ENCODE assay signal across 1 cellular context in genomic region chr13:111584101-111584500, GRCh38.
TF ChIP-seq lines count a peak whose summit lies in the region.

No MANE protein-coding gene starts in this region.

TF ChIP-seq in K562, 482 proteins besides CTCF, POLR2A, EP300 and RAD21 (continued from another document):
- TF ChIP-seq, protein P1, sequence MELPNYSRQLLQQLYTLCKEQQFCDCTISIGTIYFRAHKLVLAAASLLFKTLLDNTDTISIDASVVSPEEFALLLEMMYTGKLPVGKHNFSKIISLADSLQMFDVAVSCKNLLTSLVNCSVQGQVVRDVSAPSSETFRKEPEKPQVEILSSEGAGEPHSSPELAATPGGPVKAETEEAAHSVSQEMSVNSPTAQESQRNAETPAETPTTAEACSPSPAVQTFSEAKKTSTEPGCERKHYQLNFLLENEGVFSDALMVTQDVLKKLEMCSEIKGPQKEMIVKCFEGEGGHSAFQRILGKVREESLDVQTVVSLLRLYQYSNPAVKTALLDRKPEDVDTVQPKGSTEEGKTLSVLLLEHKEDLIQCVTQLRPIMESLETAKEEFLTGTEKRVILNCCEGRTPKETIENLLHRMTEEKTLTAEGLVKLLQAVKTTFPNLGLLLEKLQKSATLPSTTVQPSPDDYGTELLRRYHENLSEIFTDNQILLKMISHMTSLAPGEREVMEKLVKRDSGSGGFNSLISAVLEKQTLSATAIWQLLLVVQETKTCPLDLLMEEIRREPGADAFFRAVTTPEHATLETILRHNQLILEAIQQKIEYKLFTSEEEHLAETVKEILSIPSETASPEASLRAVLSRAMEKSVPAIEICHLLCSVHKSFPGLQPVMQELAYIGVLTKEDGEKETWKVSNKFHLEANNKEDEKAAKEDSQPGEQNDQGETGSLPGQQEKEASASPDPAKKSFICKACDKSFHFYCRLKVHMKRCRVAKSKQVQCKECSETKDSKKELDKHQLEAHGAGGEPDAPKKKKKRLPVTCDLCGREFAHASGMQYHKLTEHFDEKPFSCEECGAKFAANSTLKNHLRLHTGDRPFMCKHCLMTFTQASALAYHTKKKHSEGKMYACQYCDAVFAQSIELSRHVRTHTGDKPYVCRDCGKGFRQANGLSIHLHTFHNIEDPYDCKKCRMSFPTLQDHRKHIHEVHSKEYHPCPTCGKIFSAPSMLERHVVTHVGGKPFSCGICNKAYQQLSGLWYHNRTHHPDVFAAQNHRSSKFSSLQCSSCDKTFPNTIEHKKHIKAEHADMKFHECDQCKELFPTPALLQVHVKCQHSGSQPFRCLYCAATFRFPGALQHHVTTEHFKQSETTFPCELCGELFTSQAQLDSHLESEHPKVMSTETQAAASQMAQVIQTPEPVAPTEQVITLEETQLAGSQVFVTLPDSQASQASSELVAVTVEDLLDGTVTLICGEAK (IDR thresholded peaks at IDR 0.05), result no peak
- TF ChIP-seq, protein P1 (CRISPR knock-in tag; IDR thresholded peaks at IDR 0.05), result no peak
- TF ChIP-seq ZNF318 (IDR thresholded peaks at IDR 0.05; ENCODE audit: borderline replicate concordance in 1 of 2, low read depth in 1 of 2) (no peak), CREB3L1 (IDR thresholded peaks at IDR 0.05; ENCODE audit: borderline replicate concordance, low read depth) (no peak), KAT8 (IDR thresholded peaks at IDR 0.05; ENCODE audit: low read depth) (no peak), BRD4 (IDR thresholded peaks at IDR 0.05) (no peak), OTX1 (CRISPR knock-in tag; IDR thresholded peaks at IDR 0.05) (no peak), STAG1 (CRISPR knock-in tag; IDR thresholded peaks at IDR 0.05; ENCODE audit: borderline replicate concordance) (no peak), PCBP2 (IDR thresholded peaks at IDR 0.05; ENCODE audit: low read depth, low read length, poor library complexity, severe bottlenecking) (no peak)
- TF ChIP-seq, protein P2, sequence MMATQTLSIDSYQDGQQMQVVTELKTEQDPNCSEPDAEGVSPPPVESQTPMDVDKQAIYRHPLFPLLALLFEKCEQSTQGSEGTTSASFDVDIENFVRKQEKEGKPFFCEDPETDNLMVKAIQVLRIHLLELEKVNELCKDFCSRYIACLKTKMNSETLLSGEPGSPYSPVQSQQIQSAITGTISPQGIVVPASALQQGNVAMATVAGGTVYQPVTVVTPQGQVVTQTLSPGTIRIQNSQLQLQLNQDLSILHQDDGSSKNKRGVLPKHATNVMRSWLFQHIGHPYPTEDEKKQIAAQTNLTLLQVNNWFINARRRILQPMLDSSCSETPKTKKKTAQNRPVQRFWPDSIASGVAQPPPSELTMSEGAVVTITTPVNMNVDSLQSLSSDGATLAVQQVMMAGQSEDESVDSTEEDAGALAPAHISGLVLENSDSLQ (IDR thresholded peaks at IDR 0.05), result peak; percentile 97
